8 cellular contexts compared by ENCODE assay signal in genomic region chr14:52068741-52069616, GRCh38. TPM values are rescaled to one million over a fixed set of nuclear protein-coding genes. Genes with fewer than 3 reads are reported as not detected.
A peak's percentile ranks its signal among the peaks of the same experiment; 100 is the strongest.
DNase-seq lines count a peak whose midpoint lies in the region; ATAC-seq and TF ChIP-seq lines count a peak whose summit lies in the region.

Gene NID2, minus strand, starts transcription at chr14:52069059. Its CDS starts 65 bp downstream, at chr14:52068994.

- no peaks in the 10 kb centered on the region for H3K36me3 Mint-ChIP-seq in natural killer cell

- no peaks in the 10 kb centered on the region for H3K36me3 ChIP-seq in suprapubic skin

- no peak for TF ChIP-seq EP300 in suprapubic skin (IDR thresholded peaks at IDR 0.05)

- peak; percentile 98 for DNase-seq in GM03348 (ENCODE audit: low spot score)
- DNase-seq in NCI-H1105 (lab: John Stamatoyannopoulos, UW), result peak; percentile 11
- peak; percentile 79 for DNase-seq in activated effector memory CD4-positive, alpha-beta T cell treated with anti-CD3 and anti-CD28 coated beads, Interleukin-2, amount 50 U/mL, for 16 hours
- DNase-seq in foreskin melanocyte, result peak; percentile 32
- DNase-seq in natural killer cell, result peak; percentile 49
- DNase-seq in suprapubic skin (ENCODE audit: low spot score in 2 of 2), result peak; percentile 84 to 90
- no peak for DNase-seq in NCI-H146 (lab: John Stamatoyannopoulos, UW)

- ATAC-seq in natural killer cell, result peak; percentile 71 to 80 (median 78)
- no peak for ATAC-seq in GM18505 (IDR thresholded peaks at IDR 0.05; ENCODE audit: unreplicated experiment)

- peaks cover 38 to 39% of the 10 kb centered on the region in 2 donors for H3K27me3 Mint-ChIP-seq in natural killer cell (ENCODE audit: low read depth in 2 of 2)

- peak within 1 kb of the TSS; percentile 53 for H3K27ac ChIP-seq in suprapubic skin

- WGBS in suprapubic skin, result 0% methylated on average over 14 of the region's 75 CpGs

- peaks cover 21 to 33% of the 10 kb centered on the region in 2 donors for H3K4me1 Mint-ChIP-seq in natural killer cell

- H3K9me3 Mint-ChIP-seq in natural killer cell, result no peaks in the 10 kb centered on the region

- peak within 1 kb of the TSS; percentile 50 for H3K4me3 ChIP-seq in suprapubic skin

- H3K9me3 ChIP-seq in suprapubic skin, result no peaks in the 10 kb centered on the region

- TF ChIP-seq POLR2A in suprapubic skin (IDR thresholded peaks at IDR 0.05) (peak in 1 of 2 donors; percentile 9), GM18505 (IDR thresholded peaks at IDR 0.05; ENCODE audit: borderline replicate concordance, extremely low read depth, insufficient read depth, insufficient read length) (no peak)

- H3K4me3 Mint-ChIP-seq in natural killer cell, result peak within 1 kb of the TSS; percentile 85

- intact Hi-C loops in natural killer cell (cut with micrococcal nuclease), result loop anchor here (2.0 kb wide), 1 partner anchor 198 kb away; the partner anchor contains the start of gene PTGDR

- peaks cover 43% of the 10 kb centered on the region for H3K27me3 ChIP-seq in suprapubic skin

- peaks cover 26% of the 10 kb centered on the region for H3K4me1 ChIP-seq in suprapubic skin

- no peak for TF ChIP-seq CTCF in natural killer cell (IDR thresholded peaks at IDR 0.05)
- no peak for TF ChIP-seq CTCF in suprapubic skin (IDR thresholded peaks at IDR 0.05)

- no peak within 1 kb of the TSS for H3K27ac Mint-ChIP-seq in natural killer cell

RNA-seq across cellular contexts. Expression of gene NID2, which starts in this region (rescaled TPM):
- total RNA-seq in natural killer cell (under 1 TPM; 0.36 to 0.80 (median 0.40) TPM), suprapubic skin (1 to 10 TPM; 1.0 to 4.3 (median 2.6) TPM)

Comparison
In these comparisons a context has a peak if more than half of its experiments do, and no peak if none do; other contexts are left out.
1. Peak in DNase-seq and ATAC-seq in natural killer cell; RNA of the gene not detected or under 1 TPM.